8 cellular contexts compared by ENCODE assay signal in the genomic region with DNA sequence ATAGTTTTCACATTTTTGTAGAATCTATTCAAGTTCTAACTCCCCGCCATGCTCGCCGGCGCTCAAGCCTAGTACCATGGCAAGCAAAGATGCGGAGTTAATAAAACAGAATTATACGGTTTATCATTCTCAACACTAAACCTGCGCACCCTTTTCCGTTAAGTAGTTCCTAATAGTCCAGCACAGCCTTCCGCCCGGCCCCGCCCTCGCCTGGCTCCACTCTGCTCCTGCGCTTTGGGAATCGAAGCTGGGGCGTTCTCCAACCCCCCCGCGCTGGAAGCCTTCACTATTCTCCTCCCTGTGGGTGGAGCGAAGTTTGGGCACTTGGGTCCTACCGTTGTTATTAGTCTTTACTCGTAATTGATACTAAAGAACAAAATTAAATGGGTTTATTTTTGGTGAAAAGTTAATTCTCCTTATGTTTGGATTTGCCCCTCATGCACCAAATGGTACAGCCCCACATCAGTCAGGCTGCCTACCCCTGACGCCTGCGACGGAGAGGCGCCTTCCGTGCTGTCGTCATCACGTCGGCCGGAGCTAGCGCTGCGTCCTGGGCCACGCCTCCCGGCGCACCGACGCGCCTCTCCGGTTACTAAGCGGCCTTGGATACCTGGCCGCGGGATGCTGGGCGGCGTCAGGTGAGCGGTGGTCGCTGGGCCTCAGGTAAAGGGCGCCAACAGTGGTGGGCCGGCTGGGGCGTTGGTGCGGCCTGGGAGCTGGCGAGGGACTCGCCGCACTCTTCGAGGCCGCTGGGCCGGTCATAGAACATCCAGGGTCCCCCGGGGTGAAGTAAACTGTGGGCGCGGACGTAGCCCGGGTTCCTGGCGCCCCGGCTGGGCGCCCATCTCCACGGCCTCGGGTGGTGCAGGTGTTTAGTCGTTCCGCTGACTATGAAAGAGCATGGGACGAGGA. TPM values are rescaled to one million over a fixed set of nuclear protein-coding genes. Genes with fewer than 3 reads are reported as not detected.
DNase-seq lines count a peak whose midpoint lies in the region; ATAC-seq and TF ChIP-seq lines count a peak whose summit lies in the region.

A gene with protein sequence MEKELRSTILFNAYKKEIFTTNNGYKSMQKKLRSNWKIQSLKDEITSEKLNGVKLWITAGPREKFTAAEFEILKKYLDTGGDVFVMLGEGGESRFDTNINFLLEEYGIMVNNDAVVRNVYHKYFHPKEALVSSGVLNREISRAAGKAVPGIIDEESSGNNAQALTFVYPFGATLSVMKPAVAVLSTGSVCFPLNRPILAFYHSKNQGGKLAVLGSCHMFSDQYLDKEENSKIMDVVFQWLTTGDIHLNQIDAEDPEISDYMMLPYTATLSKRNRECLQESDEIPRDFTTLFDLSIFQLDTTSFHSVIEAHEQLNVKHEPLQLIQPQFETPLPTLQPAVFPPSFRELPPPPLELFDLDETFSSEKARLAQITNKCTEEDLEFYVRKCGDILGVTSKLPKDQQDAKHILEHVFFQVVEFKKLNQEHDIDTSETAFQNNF (plus strand): TSS at position 546 of the 912 bp plus-strand sequence. CDS start 3,762 bp downstream, outside the sequence.

- H3K27me3 Mint-ChIP-seq in chondrocyte (ENCODE audit: low read depth), result no peaks in the 10 kb centered on the region

- no peaks in the 10 kb centered on the region for H3K9me3 Mint-ChIP-seq in chondrocyte (ENCODE audit: low read depth)

- peak within 1 kb of the TSS; percentile 97 for H3K27ac Mint-ChIP-seq in chondrocyte (ENCODE audit: unreplicated experiment)

- H3K36me3 ChIP-seq in kidney epithelial cell (ENCODE audit: control insufficient read depth, insufficient read depth, low read length), result no peaks in the 10 kb centered on the region

- H3K4me3 Mint-ChIP-seq in chondrocyte (ENCODE audit: unreplicated experiment), result peak within 1 kb of the TSS; percentile 92

- H3K4me3 ChIP-seq in AG10803 (ENCODE audit: low read length), result peak within 1 kb of the TSS; percentile 86
- peak within 1 kb of the TSS; percentile 82 for H3K4me3 ChIP-seq in kidney epithelial cell (ENCODE audit: low read depth, low read length)

- peaks cover 24% of the 10 kb centered on the region for H3K4me1 Mint-ChIP-seq in chondrocyte (ENCODE audit: low read depth)

- H3K27me3 ChIP-seq in kidney epithelial cell (ENCODE audit: control insufficient read depth, insufficient read depth, low read length), result no peaks in the 10 kb centered on the region

- no peak for TF ChIP-seq CTCF in AG10803 (conservative IDR thresholded peaks at IDR 0.05; ENCODE audit: low read length)
- TF ChIP-seq CTCF in chondrocyte (IDR thresholded peaks at IDR 0.05), result peak; percentile 9
- TF ChIP-seq CTCF in kidney epithelial cell (IDR thresholded peaks at IDR 0.05; ENCODE audit: insufficient read depth, low read length, poor library complexity, severe bottlenecking), result no peak

- DNase-seq in AG10803 (ENCODE audit: low read depth) (peak; percentile 86), NCI-H510A (lab: John Stamatoyannopoulos, UW) (peak; percentile 90), chondrocyte (ENCODE audit: low spot score) (peak; percentile 94), kidney epithelial cell (ENCODE audit: low read depth) (peak; percentile 63)
- DNase-seq in activated CD4-positive, alpha-beta T cell treated with anti-CD3 and anti-CD28 coated beads for 24 hours (ENCODE audit: low read depth in 2 of 2), result peak; percentile 79 to 82
- peak; percentile 74 to 85 for DNase-seq in stimulated activated CD4-positive, alpha-beta T cell treated with anti-CD3 and anti-CD28 coated beads, Interleukin-15, amount 100 ng/mL, for 48 hours (ENCODE audit: low read depth in 2 of 2)

- peaks cover 6% of the 10 kb centered on the region for H3K36me3 Mint-ChIP-seq in chondrocyte (ENCODE audit: low read depth)

- peak; percentile 98 for ATAC-seq in GM19043 (IDR thresholded peaks at IDR 0.05; ENCODE audit: low read depth, unreplicated experiment)
- peak; percentile 92 for ATAC-seq in HG03378 (IDR thresholded peaks at IDR 0.05; ENCODE audit: unreplicated experiment)

RNA-seq across cellular contexts. Expression of the gene that starts here (rescaled TPM):
- 38.9 to 41.1 TPM (median 39.8 TPM) in 3 replicates for total RNA-seq in chondrocyte
- total RNA-seq in kidney epithelial cell, result 29.7 and 35.4 TPM in 2 replicates

Comparison
In these comparisons a context has a peak if more than half of its experiments do, and no peak if none do; other contexts are left out.
1. Peak in every context shown above with its lines: DNase-seq, ATAC-seq and H3K4me3 ChIP-seq.